10 cellular contexts compared by ENCODE assay signal in the genomic region with DNA sequence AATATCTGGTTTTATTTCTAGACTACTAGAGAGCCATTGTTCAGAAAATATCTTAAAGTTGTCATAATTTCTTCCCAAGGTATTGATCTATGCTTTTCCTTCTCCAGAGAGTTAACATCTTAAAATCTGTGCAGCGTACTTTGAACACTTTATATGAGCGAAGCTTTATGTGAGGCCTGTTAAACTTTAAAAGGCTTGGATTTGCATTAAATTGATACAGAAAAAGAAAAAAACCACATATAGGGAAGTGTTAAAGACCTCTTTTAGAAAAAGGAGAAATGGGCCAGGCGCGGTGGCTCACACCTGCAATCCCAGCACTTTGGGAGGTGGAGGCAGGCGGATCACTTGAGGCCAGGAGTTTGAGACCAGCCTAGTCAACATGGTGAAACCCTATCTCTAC. TPM values are rescaled to one million over a fixed set of nuclear protein-coding genes. Genes with fewer than 3 reads are reported as not detected.
DNase-seq lines count a peak whose midpoint lies in the region; ATAC-seq and TF ChIP-seq lines count a peak whose summit lies in the region.
"Had no signal": no experiment of that assay in that cellular context is flagged by ENCODE, and none has a peak within 500 bp of the region (broad histone marks: within the 10 kb centered on the region; RNA-seq: fewer than 3 reads in every experiment).

No MANE protein-coding gene starts in this region.

- TF ChIP-seq CTCF in CD8-positive, alpha-beta T cell (IDR thresholded peaks at IDR 0.05) = peak; percentile 29
- TF ChIP-seq CTCF in OCI-LY3 (IDR thresholded peaks at IDR 0.05; ENCODE audit: low read depth, low read length) (no peak), progenitor cell of endocrine pancreas (IDR thresholded peaks at IDR 0.05; ENCODE audit: unreplicated experiment) (peak; percentile 4), foreskin keratinocyte (conservative IDR thresholded peaks at IDR 0.05) (no peak)

- no peaks in the 10 kb centered on the region for H3K9me3 Mint-ChIP-seq in CD8-positive, alpha-beta T cell
- H3K9me3 Mint-ChIP-seq in progenitor cell of endocrine pancreas (ENCODE audit: low read depth) = no peaks in the 10 kb centered on the region

- H3K9ac ChIP-seq in OCI-LY3 (ENCODE audit: low read length) (peak overlapping the region; percentile 67), duodenal mucosa (ENCODE audit: low read depth in 1 of 2, low read length in 2 of 2) (peak overlapping the region in 1 of 2 donors; percentile 70)

- CTCF ChIA-PET in CD8-positive, alpha-beta T cell (lab: Charles Lee) = interaction anchor here (0.6 to 2.1 kb wide), 9 partner anchors 9 to 124 kb away, joined by 3 to 5 read pairs (median 3); a partner anchor contains a TSS

- POLR2A ChIA-PET in CD8-positive, alpha-beta T cell (lab: Charles Lee) = interaction anchor here (1.8 kb wide), 1 partner anchor 59 kb away, joined by 8 read pairs; a partner anchor contains a TSS

- no peak overlapping the region for H2AFZ ChIP-seq in OCI-LY3 (ENCODE audit: low read depth, low read length)

- no peak for DNase-seq in CD8-positive, alpha-beta T cell
- DNase-seq in progenitor cell of endocrine pancreas (ENCODE audit: low spot score, unreplicated experiment) (no peak), foreskin keratinocyte (no peak)
- no peak for DNase-seq in stimulated activated CD4-positive, alpha-beta T cell treated with anti-CD3 and anti-CD28 coated beads, Interleukin-4, amount 100 ng/mL, for 4 hours
- DNase-seq: Right ventricle myocardium superior had no signal

- peak overlapping the region; percentile 92 for H3K4me2 ChIP-seq in OCI-LY3 (ENCODE audit: low read length)

- H3K4me1 ChIP-seq in CD8-positive, alpha-beta T cell (ENCODE audit: insufficient read depth, low read length) = peaks cover 9% of the 10 kb centered on the region
- H3K4me1 ChIP-seq in OCI-LY3 (ENCODE audit: low read length) (peaks cover 73% of the 10 kb centered on the region), duodenal mucosa (ENCODE audit: control insufficient read depth in 1 of 2, insufficient read depth in 2 of 2, low read length in 2 of 2) (no peaks in the 10 kb centered on the region), foreskin keratinocyte (no peaks in the 10 kb centered on the region)

- H3K36me3 Mint-ChIP-seq in CD8-positive, alpha-beta T cell = peaks cover 53% of the 10 kb centered on the region
- peaks cover 34% of the 10 kb centered on the region for H3K36me3 Mint-ChIP-seq in progenitor cell of endocrine pancreas (ENCODE audit: insufficient read depth)

- no peaks in the 10 kb centered on the region for H3K36me3 ChIP-seq in CD8-positive, alpha-beta T cell (ENCODE audit: insufficient read depth, low read length)
- H3K36me3 ChIP-seq in OCI-LY3 (replicated peaks; ENCODE audit: low read depth, low read length) (peaks cover 2% of the 10 kb centered on the region), duodenal mucosa (ENCODE audit: control insufficient read depth in 1 of 2, insufficient read depth in 2 of 2, low read length in 2 of 2) (peaks cover 15 to 49% of the 10 kb centered on the region in 2 donors)

- no peaks in the 10 kb centered on the region for H3K79me2 ChIP-seq in OCI-LY3 (ENCODE audit: low read length)

- no peak overlapping the region for H3K27ac ChIP-seq in CD8-positive, alpha-beta T cell (ENCODE audit: low read depth, low read length)
- peak overlapping the region; percentile 90 for H3K27ac ChIP-seq in OCI-LY3 (ENCODE audit: low read length)
- H3K27ac ChIP-seq in duodenal mucosa (ENCODE audit: low read depth, low read length) = no peak overlapping the region
- H3K27ac ChIP-seq in foreskin keratinocyte = no peak overlapping the region

- no peaks in the 10 kb centered on the region for H4K20me1 ChIP-seq in OCI-LY3 (ENCODE audit: insufficient read depth, low read length)

- H3K4me3 ChIP-seq in CD8-positive, alpha-beta T cell (ENCODE audit: low read depth, low read length) = peak overlapping the region; percentile 53
- H3K4me3 ChIP-seq in OCI-LY3 (ENCODE audit: low read length) = peak overlapping the region; percentile 73
- H3K4me3 ChIP-seq in duodenal mucosa (ENCODE audit: low read depth in 1 of 2, low read length in 2 of 2) = peak overlapping the region; percentile 63 to 91

- H3K9me3 ChIP-seq in CD8-positive, alpha-beta T cell (ENCODE audit: low read length) = no peaks in the 10 kb centered on the region
- no peaks in the 10 kb centered on the region for H3K9me3 ChIP-seq in OCI-LY3 (ENCODE audit: insufficient read depth, low read length)
- H3K9me3 ChIP-seq in duodenal mucosa (ENCODE audit: control insufficient read depth in 1 of 2, low read length in 2 of 2) = no peaks in the 10 kb centered on the region
- H3K9me3 ChIP-seq: adrenal gland had no signal

- H3K4me1 Mint-ChIP-seq in CD8-positive, alpha-beta T cell (ENCODE audit: low read depth) = peaks cover 12% of the 10 kb centered on the region
- no peaks in the 10 kb centered on the region for H3K4me1 Mint-ChIP-seq in progenitor cell of endocrine pancreas (ENCODE audit: low read depth)

- peak overlapping the region; percentile 91 for H3K27ac Mint-ChIP-seq in CD8-positive, alpha-beta T cell
- H3K27ac Mint-ChIP-seq in progenitor cell of endocrine pancreas = no peak overlapping the region

- intact Hi-C loops in CD8-positive, alpha-beta T cell (cut with DNase I, micrococcal nuclease) = loop anchor here (1.0 to 5.0 kb wide), 6 partner anchors 28 to 104 kb away; a partner anchor contains a TSS

- peak overlapping the region; percentile 86 for H3K4me3 Mint-ChIP-seq in CD8-positive, alpha-beta T cell
- no peak overlapping the region for H3K4me3 Mint-ChIP-seq in progenitor cell of endocrine pancreas (ENCODE audit: low read depth)

- no peaks in the 10 kb centered on the region for H3K27me3 ChIP-seq in CD8-positive, alpha-beta T cell (ENCODE audit: insufficient read depth, low read length)
- H3K27me3 ChIP-seq in OCI-LY3 (ENCODE audit: low read depth, low read length) (no peaks in the 10 kb centered on the region), duodenal mucosa (ENCODE audit: control insufficient read depth in 1 of 2, insufficient read depth in 2 of 2, low read length in 2 of 2) (no peaks in the 10 kb centered on the region), foreskin keratinocyte (no peaks in the 10 kb centered on the region)
- H3K27me3 ChIP-seq: adrenal gland had no signal

- no peaks in the 10 kb centered on the region for H3K27me3 Mint-ChIP-seq in CD8-positive, alpha-beta T cell (ENCODE audit: low read depth)
- no peaks in the 10 kb centered on the region for H3K27me3 Mint-ChIP-seq in progenitor cell of endocrine pancreas

- no peak for ATAC-seq in CD8-positive, alpha-beta T cell
- ATAC-seq in GM21717 (IDR thresholded peaks at IDR 0.05; ENCODE audit: unreplicated experiment) = no peak
- ATAC-seq in HG02938 (IDR thresholded peaks at IDR 0.05; ENCODE audit: unreplicated experiment) = no peak
- ATAC-seq in foreskin keratinocyte = no peak

RNA-seq across cellular contexts. Expression of a gene that starts 59.2 kb away (rescaled TPM):
- 10 to 100 TPM; 48.7 to 52.1 TPM for total RNA-seq in CD8-positive, alpha-beta T cell
- total RNA-seq in progenitor cell of endocrine pancreas = 32.2 and 33.7 TPM in 2 replicates
- total RNA-seq in foreskin keratinocyte = 34.6 and 35.3 TPM in 2 replicates
- polyA plus RNA-seq in foreskin keratinocyte = 6.9 and 8.6 TPM in 2 replicates

Comparison
In these comparisons a context has a peak if more than half of its experiments do, and no peak if none do; other contexts are left out.
1. CTCF ChIP-seq: peak in CD8-positive, alpha-beta T cell (single experiment) and progenitor cell of endocrine pancreas (single experiment); none in OCI-LY3 (single experiment) and foreskin keratinocyte (single experiment).
2. Peak in every context shown above with its lines, with median percentiles within 50 percentile points of each other: H3K4me3 ChIP-seq.